In the genomic region with DNA sequence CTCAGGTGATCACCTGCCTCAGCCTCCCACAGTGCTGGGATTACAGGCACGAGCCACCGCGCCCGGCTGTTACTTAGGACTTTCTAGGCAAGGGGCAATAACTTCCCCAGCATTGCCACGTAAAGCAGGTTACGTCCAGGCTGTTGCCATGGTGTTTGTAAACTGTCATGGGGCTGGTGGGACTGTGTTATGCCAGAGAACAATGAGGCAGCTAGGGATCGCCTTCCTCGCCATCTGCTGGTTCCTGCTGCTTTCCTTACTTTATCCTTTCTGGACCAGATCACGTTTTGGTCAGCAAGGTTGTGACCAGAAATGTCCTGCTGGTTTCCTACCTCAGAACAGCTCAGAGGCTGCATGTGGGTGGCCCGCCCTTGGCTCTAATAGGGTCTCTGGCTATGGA, we compare ENCODE assay signal across 16 cellular contexts. TPM values are rescaled to one million over a fixed set of nuclear protein-coding genes. Genes with fewer than 3 reads are reported as not detected.
DNase-seq lines count a peak whose midpoint lies in the region; ATAC-seq and TF ChIP-seq lines count a peak whose summit lies in the region.
"Had no signal": no experiment of that assay in that cellular context is flagged by ENCODE, and none has a peak within 500 bp of the region (broad histone marks: within the 10 kb centered on the region; RNA-seq: fewer than 3 reads in every experiment).

No MANE protein-coding gene starts in this region.

- H3K4me1 ChIP-seq in endodermal cell (ENCODE audit: control insufficient read depth, insufficient read depth, low read length) (no peaks in the 10 kb centered on the region), SJCRH30 (no peaks in the 10 kb centered on the region)
- no peaks in the 10 kb centered on the region for H3K4me1 ChIP-seq in CD8-positive, alpha-beta T cell (ENCODE audit: insufficient read depth, low read length)

- H3K27ac ChIP-seq in endodermal cell (ENCODE audit: low read depth, low read length) (no peak overlapping the region), SJCRH30 (no peak overlapping the region)
- H3K27ac ChIP-seq in CD8-positive, alpha-beta T cell (ENCODE audit: low read depth, low read length): no peak overlapping the region
- H3K27ac ChIP-seq: BLaER1, KMS-11 had no signal

- CTCF ChIA-PET in CD8-positive, alpha-beta T cell (lab: Charles Lee): no interaction called here

- peaks cover 31% of the 10 kb centered on the region for H3K9me3 Mint-ChIP-seq in endodermal cell
- H3K9me3 Mint-ChIP-seq in CD8-positive, alpha-beta T cell: peaks cover 7% of the 10 kb centered on the region

- DNase-seq in activated effector memory CD4-positive, alpha-beta T cell treated with anti-CD3 and anti-CD28 coated beads, Interleukin-2, amount 50 U/mL, for 16 hours: peak; percentile 56
- DNase-seq in activated effector memory CD4-positive, alpha-beta T cell treated with Interleukin-2 at 50 U/mL for 16 hours: no peak
- DNase-seq in NCI-H2171 treated with DMSO at 0.1 percent for 48 hours (lab: John Stamatoyannopoulos, UW) (peak; percentile 77), endodermal cell (peak; percentile 48), SJCRH30 (no peak)
- DNase-seq in CD8-positive, alpha-beta T cell: no peak
- DNase-seq: NCI-H1417, NCI-H1930, PC-3, RPMI8226, SHP77 treated with DMSO at 0.1 percent for 48 hours had no signal

- H3K27me3 ChIP-seq in endodermal cell (ENCODE audit: control insufficient read depth, insufficient read depth, low read length, poor library complexity, severe bottlenecking) (peaks cover 20% of the 10 kb centered on the region), SJCRH30 (no peaks in the 10 kb centered on the region)
- H3K27me3 ChIP-seq in CD8-positive, alpha-beta T cell (ENCODE audit: insufficient read depth, low read length): no peaks in the 10 kb centered on the region
- H3K27me3 ChIP-seq: BLaER1 had no signal

- TF ChIP-seq CTCF in endodermal cell (conservative IDR thresholded peaks at IDR 0.05): no peak
- no peak for TF ChIP-seq CTCF in CD8-positive, alpha-beta T cell (IDR thresholded peaks at IDR 0.05)

- WGBS in endodermal cell (ENCODE audit: insufficient coverage in 1 of 2, insufficient read length in 1 of 2), 2 experiments: 54 to 77% methylated on average over 4 to 10 of the region's 10 CpGs

- H3K36me3 Mint-ChIP-seq in endodermal cell (ENCODE audit: low read depth): peaks cover 3% of the 10 kb centered on the region
- peaks cover 6% of the 10 kb centered on the region for H3K36me3 Mint-ChIP-seq in CD8-positive, alpha-beta T cell

- peaks cover 33% of the 10 kb centered on the region for H3K27me3 Mint-ChIP-seq in endodermal cell (ENCODE audit: insufficient read depth)
- no peaks in the 10 kb centered on the region for H3K27me3 Mint-ChIP-seq in CD8-positive, alpha-beta T cell (ENCODE audit: low read depth)

- H3K36me3 ChIP-seq in endodermal cell (ENCODE audit: control insufficient read depth, insufficient read depth, low read length) (no peaks in the 10 kb centered on the region), SJCRH30 (no peaks in the 10 kb centered on the region)
- H3K36me3 ChIP-seq in CD8-positive, alpha-beta T cell (ENCODE audit: insufficient read depth, low read length): no peaks in the 10 kb centered on the region
- H3K36me3 ChIP-seq: BLaER1 had no signal

- no peak overlapping the region for H3K27ac Mint-ChIP-seq in endodermal cell
- no peak overlapping the region for H3K27ac Mint-ChIP-seq in CD8-positive, alpha-beta T cell

- H3K4me3 ChIP-seq in endodermal cell (ENCODE audit: low read length): no peak overlapping the region
- no peak overlapping the region for H3K4me3 ChIP-seq in CD8-positive, alpha-beta T cell (ENCODE audit: low read depth, low read length)
- no peak overlapping the region for H3K4me3 ChIP-seq in SJCRH30
- H3K4me3 ChIP-seq: BLaER1, GM12878 had no signal

- no peaks in the 10 kb centered on the region for H3K4me1 Mint-ChIP-seq in endodermal cell
- no peaks in the 10 kb centered on the region for H3K4me1 Mint-ChIP-seq in CD8-positive, alpha-beta T cell (ENCODE audit: low read depth)

- intact Hi-C loops in CD8-positive, alpha-beta T cell (cut with DNase I, micrococcal nuclease): no loop called here

- POLR2A ChIA-PET in CD8-positive, alpha-beta T cell (lab: Charles Lee): no interaction called here

- no peak overlapping the region for H3K4me3 Mint-ChIP-seq in endodermal cell
- H3K4me3 Mint-ChIP-seq in CD8-positive, alpha-beta T cell: no peak overlapping the region

- no peak overlapping the region for H3K9ac ChIP-seq in endodermal cell (ENCODE audit: extremely low read depth, low read length, poor library complexity, severe bottlenecking)
- H3K9ac ChIP-seq: BLaER1, KMS-11 had no signal

- H3K9me3 ChIP-seq in endodermal cell (ENCODE audit: control insufficient read depth, low read length): peaks cover 20% of the 10 kb centered on the region
- peaks cover 3% of the 10 kb centered on the region for H3K9me3 ChIP-seq in CD8-positive, alpha-beta T cell (ENCODE audit: low read length)
- peaks cover 4% of the 10 kb centered on the region for H3K9me3 ChIP-seq in SJCRH30 (replicated peaks)

- ATAC-seq in GM18517 (IDR thresholded peaks at IDR 0.05; ENCODE audit: unreplicated experiment) (no peak), HG03135 (IDR thresholded peaks at IDR 0.05; ENCODE audit: unreplicated experiment) (no peak)
- ATAC-seq in CD8-positive, alpha-beta T cell: no peak
- ATAC-seq: GM12878, PC-3 had no signal

RNA-seq across cellular contexts. Expression of a gene that starts 28.4 kb away (rescaled TPM):
- 10 to 100 TPM; 75.4 to 76.6 TPM for total RNA-seq in endodermal cell
- polyA plus RNA-seq in endodermal cell (2013, experiment 1 of 2): 68.2 TPM
- polyA plus RNA-seq in endodermal cell (2013, experiment 2 of 2): 57.8 TPM
- 100 to 1,000 TPM; 140 to 149 TPM for total RNA-seq in CD8-positive, alpha-beta T cell
- 19.2 and 21.0 TPM in 2 replicates for total RNA-seq in SJCRH30 (2014; rRNA removed; shearing (Covaris generic))

Comparison
In these comparisons a context has a peak if more than half of its experiments do, and no peak if none do; other contexts are left out.
1. DNase-seq: peak in activated effector memory CD4-positive, alpha-beta T cell treated with anti-CD3 and anti-CD28 coated beads, Interleukin-2, amount 50 U/mL, for 16 hours (single experiment), NCI-H2171 treated with DMSO at 0.1 percent for 48 hours (single experiment) and endodermal cell (single experiment); none in activated effector memory CD4-positive, alpha-beta T cell treated with Interleukin-2 at 50 U/mL for 16 hours (single experiment), CD8-positive, alpha-beta T cell (0 of 7) and SJCRH30 (0 of 2).